21 cellular contexts compared by ENCODE assay signal in the genomic region with DNA sequence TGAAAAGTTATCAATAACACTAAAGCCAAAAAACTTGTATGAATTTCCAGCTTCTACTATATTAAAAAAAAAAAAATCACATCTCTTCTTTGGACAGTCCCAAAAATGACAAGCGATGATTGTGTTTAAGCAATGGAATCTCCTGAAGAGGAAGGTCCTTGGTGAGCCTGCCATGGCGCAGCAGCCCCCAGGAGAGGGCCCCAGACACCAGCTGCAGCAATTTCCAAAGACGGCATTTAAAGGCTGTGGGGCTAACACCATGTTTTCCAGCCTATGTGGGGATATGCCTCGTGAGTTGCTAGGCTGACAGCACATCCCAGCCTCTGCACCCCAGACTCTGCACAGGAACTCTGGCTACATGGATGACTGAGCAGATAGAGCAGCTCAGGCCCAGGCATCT. TPM values are rescaled to one million over a fixed set of nuclear protein-coding genes. Genes with fewer than 3 reads are reported as not detected.
A peak's percentile ranks its signal among the peaks of the same experiment; 100 is the strongest.
DNase-seq lines count a peak whose midpoint lies in the region; ATAC-seq and TF ChIP-seq lines count a peak whose summit lies in the region.
"Had no signal": no experiment of that assay in that cellular context is flagged by ENCODE, and none has a peak within 500 bp of the region (broad histone marks: within the 10 kb centered on the region; RNA-seq: fewer than 3 reads in every experiment).

No MANE protein-coding gene starts in this region.

- no peak overlapping the region for H3K4me2 ChIP-seq in H9 (ENCODE audit: insufficient read depth, insufficient read length, low read length)
- H3K4me2 ChIP-seq in neural progenitor cell = no peak overlapping the region

- no peak overlapping the region for H3K4ac ChIP-seq in H9 (ENCODE audit: low read depth, low read length)

- H2BK20ac ChIP-seq in H9 (ENCODE audit: low read depth, low read length, poor library complexity, severe bottlenecking) = no peak overlapping the region

- H3K36me3 Mint-ChIP-seq in H9 (ENCODE audit: insufficient read depth in 1 of 3, low read depth in 3 of 3) (peaks cover 3 to 32% (median 5%) of the 10 kb centered on the region in 3 experiments; a peak in 4 of 7 replicates), neural progenitor cell (peaks cover 7% of the 10 kb centered on the region)
- peaks cover 33% of the 10 kb centered on the region for H3K36me3 Mint-ChIP-seq in activated naive CD8-positive, alpha-beta T cell treated with anti-CD3 and anti-CD28 coated beads, Interleukin-2, amount 50 U/mL, for 24 hours (ENCODE audit: low read depth)

- WGBS in H9 (ENCODE audit: extremely low coverage, insufficient read length, low lambda C conversion rate) = no CpG with 5 or more reads among the region's 4 CpGs

- TF ChIP-seq CTCF in H9 (conservative IDR thresholded peaks at IDR 0.05) (peak; percentile 54), brain microvascular endothelial cell (IDR thresholded peaks at IDR 0.05; ENCODE audit: low read depth, low read length, missing control alignments) (peak; percentile 47), neural progenitor cell (IDR thresholded peaks at IDR 0.05) (peak; percentile 49)

- H3K27me3 Mint-ChIP-seq in H9 (ENCODE audit: low read depth) (no peaks in the 10 kb centered on the region), neural progenitor cell (ENCODE audit: insufficient read depth, low read depth) (no peaks in the 10 kb centered on the region)
- H3K27me3 Mint-ChIP-seq in activated naive CD8-positive, alpha-beta T cell treated with anti-CD3 and anti-CD28 coated beads, Interleukin-2, amount 50 U/mL, for 24 hours = no peaks in the 10 kb centered on the region
- H3K27me3 Mint-ChIP-seq: activated CD8-positive, alpha-beta T cell treated with anti-CD3 and anti-CD28 coated beads for 36 hours; activated T-helper 17 cell treated with anti-CD3 and anti-CD28 coated beads, Interleukin-2, amount 50 U/mL, for 72 hours had no signal

- H3K79me2 ChIP-seq in H9 (ENCODE audit: insufficient read depth, low read length) = no peaks in the 10 kb centered on the region
- no peaks in the 10 kb centered on the region for H3K79me2 ChIP-seq in neural progenitor cell (ENCODE audit: low read depth)

- peak; percentile 5 for DNase-seq in DMS53 (lab: John Stamatoyannopoulos, UW)
- DNase-seq in DMS53 treated with DMSO at 0.1 percent for 48 hours (lab: John Stamatoyannopoulos, UW; ENCODE audit: unreplicated experiment) = no peak
- DNase-seq in H9 = no peak
- DNase-seq in brain microvascular endothelial cell = no peak
- DNase-seq in neural progenitor cell (ENCODE audit: low spot score) = peak; percentile 42
- no peak for DNase-seq in activated naive CD8-positive, alpha-beta T cell treated with anti-CD3 and anti-CD28 coated beads, Interleukin-2, amount 50 U/mL, for 24 hours
- DNase-seq: activated CD8-positive, alpha-beta T cell treated with anti-CD3 and anti-CD28 coated beads for 36 hours; amniotic stem cell; cortex of kidney; hippocampal formation; NCI-H146; NCI-H510A treated with DMSO at 0.1 percent for 48 hours; ovary; PC-3 had no signal

- H2AK5ac ChIP-seq in H9 (ENCODE audit: insufficient read length, low read length) = no peak overlapping the region

- no peak overlapping the region for H2BK15ac ChIP-seq in H9 (ENCODE audit: low read depth, low read length)

- H3K9me3 Mint-ChIP-seq in H9 = no peaks in the 10 kb centered on the region
- no peaks in the 10 kb centered on the region for H3K9me3 Mint-ChIP-seq in neural progenitor cell
- H3K9me3 Mint-ChIP-seq in activated naive CD8-positive, alpha-beta T cell treated with anti-CD3 and anti-CD28 coated beads, Interleukin-2, amount 50 U/mL, for 24 hours = no peaks in the 10 kb centered on the region
- H3K9me3 Mint-ChIP-seq: activated CD8-positive, alpha-beta T cell treated with anti-CD3 and anti-CD28 coated beads for 36 hours; activated T-helper 17 cell treated with anti-CD3 and anti-CD28 coated beads, Interleukin-2, amount 50 U/mL, for 72 hours had no signal

- no peak overlapping the region for H3K56ac ChIP-seq in H9 (ENCODE audit: insufficient read length, low read depth, low read length)

- H3K4me3 ChIP-seq in brain microvascular endothelial cell (ENCODE audit: low read depth, low read length) = no peak overlapping the region
- H3K4me3 ChIP-seq in neural progenitor cell = no peak overlapping the region
- H3K4me3 ChIP-seq: esophagus muscularis mucosa, ovary, skin epidermis had no signal

- no peak overlapping the region for H3K4me3 Mint-ChIP-seq in H9
- no peak overlapping the region for H3K4me3 Mint-ChIP-seq in neural progenitor cell
- H3K4me3 Mint-ChIP-seq in activated naive CD8-positive, alpha-beta T cell treated with anti-CD3 and anti-CD28 coated beads, Interleukin-2, amount 50 U/mL, for 24 hours = no peak overlapping the region
- H3K4me3 Mint-ChIP-seq: activated CD8-positive, alpha-beta T cell treated with anti-CD3 and anti-CD28 coated beads for 36 hours; activated T-helper 17 cell treated with anti-CD3 and anti-CD28 coated beads, Interleukin-2, amount 50 U/mL, for 72 hours had no signal

- H3K27ac Mint-ChIP-seq in H9 (no peak overlapping the region), neural progenitor cell (no peak overlapping the region)
- H3K27ac Mint-ChIP-seq in activated naive CD8-positive, alpha-beta T cell treated with anti-CD3 and anti-CD28 coated beads, Interleukin-2, amount 50 U/mL, for 24 hours = no peak overlapping the region
- H3K27ac Mint-ChIP-seq: activated CD8-positive, alpha-beta T cell treated with anti-CD3 and anti-CD28 coated beads for 36 hours; activated T-helper 17 cell treated with anti-CD3 and anti-CD28 coated beads, Interleukin-2, amount 50 U/mL, for 72 hours had no signal

- no peak overlapping the region for H2BK12ac ChIP-seq in H9 (ENCODE audit: insufficient read length, low read depth, low read length)

- in situ Hi-C loops in brain microvascular endothelial cell (cut with HindIII; ENCODE audit: low pct_ligation_motif_present, low sequenced_read_pairs) = no loop called here

- no peak for ATAC-seq in activated naive CD8-positive, alpha-beta T cell treated with anti-CD3 and anti-CD28 coated beads, Interleukin-2, amount 50 U/mL, for 24 hours
- ATAC-seq in GM19023 (IDR thresholded peaks at IDR 0.05; ENCODE audit: unreplicated experiment) (no peak), GM18861 (IDR thresholded peaks at IDR 0.05; ENCODE audit: unreplicated experiment) (no peak)
- ATAC-seq: activated CD8-positive, alpha-beta T cell treated with anti-CD3 and anti-CD28 coated beads for 36 hours; activated T-helper 17 cell treated with anti-CD3 and anti-CD28 coated beads, Interleukin-2, amount 50 U/mL, for 72 hours; left lobe of liver; PC-3 had no signal

- H4K5ac ChIP-seq in H9 (ENCODE audit: insufficient read length, low read depth, low read length) = no peak overlapping the region

- no peak overlapping the region for H3T11ph ChIP-seq in H9 (ENCODE audit: low read length)

- no peak overlapping the region for H2BK120ac ChIP-seq in H9 (ENCODE audit: low read depth, low read length, poor library complexity, severe bottlenecking)

- no peaks in the 10 kb centered on the region for H3K23me2 ChIP-seq in H9 (ENCODE audit: insufficient read length, low read depth, low read length, poor library complexity, severe bottlenecking)

- no peaks in the 10 kb centered on the region for H3K79me1 ChIP-seq in H9 (ENCODE audit: insufficient read depth, low read depth, low read length, poor library complexity, severe bottlenecking)

- no peaks in the 10 kb centered on the region for H4K20me1 ChIP-seq in H9 (ENCODE audit: control insufficient read depth, insufficient read depth, insufficient read length)
- no peaks in the 10 kb centered on the region for H4K20me1 ChIP-seq in neural progenitor cell (ENCODE audit: low read depth)

- H3K27me3 ChIP-seq in H9 (ENCODE audit: insufficient read depth, low read length) (no peaks in the 10 kb centered on the region), brain microvascular endothelial cell (replicated peaks) (no peaks in the 10 kb centered on the region), neural progenitor cell (no peaks in the 10 kb centered on the region)
- H3K27me3 ChIP-seq: esophagus muscularis mucosa, ovary had no signal

- no peak overlapping the region for H2BK5ac ChIP-seq in H9 (ENCODE audit: insufficient read length, low read length)

- H3K27ac ChIP-seq in H9 (ENCODE audit: insufficient read length, low read depth, low read length) (no peak overlapping the region), brain microvascular endothelial cell (no peak overlapping the region), neural progenitor cell (no peak overlapping the region)
- H3K27ac ChIP-seq: esophagus muscularis mucosa, ovary, skin epidermis had no signal

- H3F3A ChIP-seq in neural progenitor cell (ENCODE audit: low read depth) = no peaks in the 10 kb centered on the region

- no peaks in the 10 kb centered on the region for H3K4me1 ChIP-seq in H9 (ENCODE audit: insufficient read depth, low read length)
- H3K4me1 ChIP-seq in neural progenitor cell = no peaks in the 10 kb centered on the region
- H3K4me1 ChIP-seq: esophagus muscularis mucosa had no signal

- H4K8ac ChIP-seq in H9 (replicated peaks; ENCODE audit: insufficient read length, low read depth, low read length) = no peak overlapping the region

- H3K14ac ChIP-seq in H9 (ENCODE audit: insufficient read depth, low read length) = no peak overlapping the region

- H3K36me3 ChIP-seq in brain microvascular endothelial cell (replicated peaks) (peaks cover 52% of the 10 kb centered on the region), neural progenitor cell (no peaks in the 10 kb centered on the region)
- H3K36me3 ChIP-seq: ovary had no signal

- H3K18ac ChIP-seq in H9 (ENCODE audit: insufficient read length, low read depth, low read length) = no peak overlapping the region

- H4K91ac ChIP-seq in H9 (ENCODE audit: insufficient read length, low read depth, low read length) = no peak overlapping the region

- no peak overlapping the region for H3K23ac ChIP-seq in H9 (ENCODE audit: insufficient read length, low read depth, low read length)

- H2AFZ ChIP-seq in H9 (ENCODE audit: low read length) (no peak overlapping the region), neural progenitor cell (replicated peaks) (no peak overlapping the region)

- H3K4me1 Mint-ChIP-seq in H9 (no peaks in the 10 kb centered on the region), neural progenitor cell (no peaks in the 10 kb centered on the region)
- peaks cover 4% of the 10 kb centered on the region for H3K4me1 Mint-ChIP-seq in activated naive CD8-positive, alpha-beta T cell treated with anti-CD3 and anti-CD28 coated beads, Interleukin-2, amount 50 U/mL, for 24 hours
- H3K4me1 Mint-ChIP-seq: activated T-helper 17 cell treated with anti-CD3 and anti-CD28 coated beads, Interleukin-2, amount 50 U/mL, for 72 hours had no signal

- H3K9ac ChIP-seq in H9 (ENCODE audit: extremely low read depth, insufficient read length, low read length) = no peak overlapping the region
- H3K9ac ChIP-seq in neural progenitor cell = no peak overlapping the region

- H3K9me3 ChIP-seq in H9 (ENCODE audit: control insufficient read depth, low read depth, low read length) = no peaks in the 10 kb centered on the region
- no peaks in the 10 kb centered on the region for H3K9me3 ChIP-seq in neural progenitor cell (ENCODE audit: low read depth)
- H3K9me3 ChIP-seq: esophagus muscularis mucosa, ovary had no signal

RNA-seq across cellular contexts. Expression of a gene that starts 14.7 kb away (rescaled TPM):
- total RNA-seq in H9 (2021) (43.8 and 45.6 TPM in 2 replicates), neural progenitor cell (ENCODE audit: low replicate concordance) (76.0 and 78.4 TPM in 2 replicates)

RNA-seq across cellular contexts. Expression of a gene that starts 20.4 kb away (rescaled TPM):
- total RNA-seq in H9 (2021) (0.13 and 0.35 TPM in 2 replicates), neural progenitor cell (ENCODE audit: low replicate concordance) (0.12 TPM in 1 of 2 replicates, not detected in the other)
- total RNA-seq: A172 had no signal

RNA-seq across cellular contexts. Expression of a gene that starts 50.4 kb away (rescaled TPM):
- total RNA-seq in H9 (2021) (2.2 and 3.2 TPM in 2 replicates), neural progenitor cell (ENCODE audit: low replicate concordance) (0.11 and 0.22 TPM in 2 replicates)
- total RNA-seq: A172; activated T-helper 17 cell treated with anti-CD3 and anti-CD28 coated beads, Interleukin-2, amount 50 U/mL, for 72 hours; left lobe of liver had no signal

RNA-seq across cellular contexts. Expression of a gene that starts 55.4 kb away (rescaled TPM):
- 93.0 and 93.1 TPM in 2 replicates for total RNA-seq in H9 (2021)
- total RNA-seq in neural progenitor cell (ENCODE audit: low replicate concordance) = 320 and 454 TPM in 2 replicates
- total RNA-seq: A172; activated T-helper 17 cell treated with anti-CD3 and anti-CD28 coated beads, Interleukin-2, amount 50 U/mL, for 72 hours; esophagus muscularis mucosa; PC-3 had no signal

Comparison
In these comparisons a context has a peak if more than half of its experiments do, and no peak if none do; other contexts are left out.
1. DNase-seq: peak in DMS53 (single experiment) and neural progenitor cell (single experiment); none in DMS53 treated with DMSO at 0.1 percent for 48 hours (single experiment), H9 (single experiment), brain microvascular endothelial cell (single experiment) and activated naive CD8-positive, alpha-beta T cell treated with anti-CD3 and anti-CD28 coated beads, Interleukin-2, amount 50 U/mL, for 24 hours (single experiment).
2. Peak in every context shown above with its lines, with median percentiles within 50 percentile points of each other: CTCF ChIP-seq.